ENCODE assay signal across 7 cellular contexts in genomic region chr5:17604951-17605350, GRCh38. TPM values are rescaled to one million over a fixed set of nuclear protein-coding genes. Genes with fewer than 3 reads are reported as not detected.
"Had no signal": no experiment of that assay in that cellular context is flagged by ENCODE, and none has a peak within 500 bp of the region (broad histone marks: within the 10 kb centered on the region; RNA-seq: fewer than 3 reads in every experiment).

No MANE protein-coding gene starts in this region.

- H3K9me3 Mint-ChIP-seq: H9 had no signal

- ATAC-seq: GM23338, HepG2 had no signal

- H3K36me3 Mint-ChIP-seq: IgD-negative memory B cell had no signal

- H3K4me1 Mint-ChIP-seq: GM23338 had no signal

- H3K27ac Mint-ChIP-seq: GM23338, H9, IgD-negative memory B cell had no signal

- DNase-seq: H9, HCEC 1CT had no signal

- H3K27me3 Mint-ChIP-seq: IgD-negative memory B cell had no signal

- H3K4me3 Mint-ChIP-seq: GM23338, H9, IgD-negative memory B cell had no signal

RNA-seq across cellular contexts. Expression of gene TAF11L11, which starts 1.0 kb away (rescaled TPM):
- total RNA-seq: H1, H9, HepG2, HT-29 had no signal

RNA-seq across cellular contexts. Expression of gene TAF11L12, which starts 5.2 kb away (rescaled TPM):
- total RNA-seq: GM23338, H1, H9, HepG2, HT-29 had no signal

RNA-seq across cellular contexts. Expression of gene TAF11L10, which starts 7.3 kb away (rescaled TPM):
- total RNA-seq: GM23338, H1, H9, HepG2, HT-29 had no signal

RNA-seq across cellular contexts. Expression of gene TAF11L9, which starts 10.8 kb away (rescaled TPM):
- total RNA-seq: GM23338, H1, H9, HepG2, HT-29 had no signal

RNA-seq across cellular contexts. Expression of gene TAF11L8, which starts 14.2 kb away (rescaled TPM):
- total RNA-seq: GM23338, H1, H9, HepG2, HT-29 had no signal
